ENCODE assay signal across 1 cellular context in genomic region chr4:80005863-80006262, GRCh38.
TF ChIP-seq lines count a peak whose summit lies in the region.

No MANE protein-coding gene starts in this region.

TF ChIP-seq in IMR-90, 13 proteins besides CTCF, POLR2A, EP300 and RAD21 (continued from another document):
- TF ChIP-seq CEBPB (IDR thresholded peaks at IDR 0.05; ENCODE audit: low read depth, low read length): no peak
- TF ChIP-seq RCOR1 (IDR thresholded peaks at IDR 0.05; ENCODE audit: insufficient replicate concordance, low read length): no peak
- TF ChIP-seq ELK1 (IDR thresholded peaks at IDR 0.05; ENCODE audit: borderline replicate concordance, low read depth, low read length): no peak
- TF ChIP-seq BHLHE40 (IDR thresholded peaks at IDR 0.05; ENCODE audit: low read depth, low read length): no peak
- no peak for TF ChIP-seq MAZ (IDR thresholded peaks at IDR 0.05; ENCODE audit: borderline replicate concordance, low read depth, low read length)
- TF ChIP-seq FOS (IDR thresholded peaks at IDR 0.05; ENCODE audit: low read depth, low read length): no peak
